In the genomic region with DNA sequence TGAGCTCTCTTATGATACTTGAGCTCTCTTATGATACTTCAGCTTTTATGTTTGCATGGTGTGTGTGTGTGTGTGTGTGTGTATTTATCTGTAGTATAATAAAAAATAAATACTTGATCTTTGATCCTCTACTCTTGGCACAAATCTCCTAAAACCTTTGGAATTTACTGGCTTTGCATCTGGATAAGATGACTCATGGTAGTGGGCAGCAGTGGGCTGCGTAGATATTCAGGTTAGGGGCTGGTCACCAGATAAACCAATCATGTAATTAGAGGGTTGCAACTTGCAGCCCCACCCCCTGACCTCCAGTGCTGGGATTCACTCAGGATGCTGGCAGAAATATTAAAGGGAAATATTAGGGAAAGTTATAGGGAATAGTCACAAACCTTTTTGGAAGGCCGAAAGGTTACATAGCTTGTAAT, we compare ENCODE assay signal across 15 cellular contexts.
DNase-seq lines count a peak whose midpoint lies in the region; ATAC-seq and TF ChIP-seq lines count a peak whose summit lies in the region.
"Had no signal": no experiment of that assay in that cellular context is flagged by ENCODE, and none has a peak within 500 bp of the region (broad histone marks: within the 10 kb centered on the region; RNA-seq: fewer than 3 reads in every experiment).

No MANE protein-coding gene starts in this region.

- H3K79me2 ChIP-seq in PC-3 (ENCODE audit: low read length) (no peaks in the 10 kb centered on the region), smooth muscle cell (ENCODE audit: low read depth) (no peaks in the 10 kb centered on the region)

- H3K27ac ChIP-seq in PC-3 (ENCODE audit: low read length) (0 out of 2 replicates have a peak overlapping the region, but pooled peaks have one; percentile 13), smooth muscle cell (ENCODE audit: low read depth) (peak overlapping the region; percentile 50)
- H3K27ac ChIP-seq: tibial artery had no signal

- peak overlapping the region; percentile 50 for H3K4me2 ChIP-seq in PC-3 (ENCODE audit: low read length)
- peak overlapping the region; percentile 21 for H3K4me2 ChIP-seq in smooth muscle cell

- no peaks in the 10 kb centered on the region for H4K20me1 ChIP-seq in PC-3 (ENCODE audit: low read length)
- no peaks in the 10 kb centered on the region for H4K20me1 ChIP-seq in smooth muscle cell (ENCODE audit: low read depth)

- intact Hi-C loops in PC-3 (cut with micrococcal nuclease) (no loop called here), left ventricle myocardium superior (cut with micrococcal nuclease) (no loop called here)

- no peaks in the 10 kb centered on the region for H3K9me2 ChIP-seq in PC-3 (replicated peaks; ENCODE audit: low read length)

- H3K9ac ChIP-seq in PC-3 (ENCODE audit: low read length) (no peak overlapping the region), smooth muscle cell (ENCODE audit: low read depth) (no peak overlapping the region)

- H3K27me3 ChIP-seq in PC-3 (ENCODE audit: low read length) (no peaks in the 10 kb centered on the region), smooth muscle cell (ENCODE audit: low read depth) (no peaks in the 10 kb centered on the region)
- H3K27me3 ChIP-seq: tibial artery had no signal

- WGBS in smooth muscle cell (ENCODE audit: low lambda C conversion rate) = 28% methylated on average over 2 of the region's 2 CpGs

- POLR2A ChIA-PET in PC-3 (lab: Charles Lee; ENCODE audit: unreplicated experiment) = interaction anchor here (0.7 kb wide), 1 partner anchor 9 kb away, joined by 3 read pairs; no protein-coding TSS in a partner anchor

- BruUV-seq in PC-3 (replicated peaks; lab: Mats Ljungman, UMichigan) = no TSS peak

- H3F3A ChIP-seq in PC-3 (ENCODE audit: low read length, unreplicated experiment) = no peaks in the 10 kb centered on the region
- H3F3A ChIP-seq in smooth muscle cell (ENCODE audit: low read depth) = no peaks in the 10 kb centered on the region

- H2AFZ ChIP-seq in PC-3 (ENCODE audit: low read length) = no peak overlapping the region
- no peak overlapping the region for H2AFZ ChIP-seq in smooth muscle cell (ENCODE audit: low read depth)

- no peaks in the 10 kb centered on the region for H3K9me3 ChIP-seq in PC-3 (ENCODE audit: low read length)
- H3K9me3 ChIP-seq in smooth muscle cell (replicated peaks; ENCODE audit: low read depth) = no peaks in the 10 kb centered on the region

- TF ChIP-seq CTCF in PC-3 (conservative IDR thresholded peaks at IDR 0.05; ENCODE audit: low read depth, low read length) (no peak), smooth muscle cell (IDR thresholded peaks at IDR 0.05; ENCODE audit: borderline replicate concordance, insufficient read depth, poor library complexity, severe bottlenecking) (no peak)

- H3K4me1 ChIP-seq in PC-3 (ENCODE audit: insufficient read depth, low read length) (peaks cover 25% of the 10 kb centered on the region), smooth muscle cell (ENCODE audit: low read depth) (no peaks in the 10 kb centered on the region)

- peak; percentile 78 for ATAC-seq in PC-3
- ATAC-seq in HG02623 (IDR thresholded peaks at IDR 0.05; ENCODE audit: unreplicated experiment) = no peak
- ATAC-seq in left ventricle myocardium superior = no peak
- ATAC-seq: natural killer cell had no signal

- DNase-seq in HT1080 (ENCODE audit: low read depth) (peak; percentile 50), PC-3 (peak; percentile 76), glomerular visceral epithelial cell (ENCODE audit: extremely low spot score) (peak; percentile 79), smooth muscle cell (lab: John Stamatoyannopoulos, UW; ENCODE audit: unreplicated experiment) (no peak), T-helper 2 cell (no peak), left ventricle myocardium superior (no peak), midbrain (lab: John Stamatoyannopoulos, UW) (no peak)
- DNase-seq: activated naive CD4-positive, alpha-beta T cell treated with anti-CD3 and anti-CD28 coated beads for 36 hours; COR-L47; KBM-7; natural killer cell; NCI-H2107; RPMI8226; tibial artery had no signal

- H3K36me3 ChIP-seq in PC-3 (ENCODE audit: low read depth, low read length) (no peaks in the 10 kb centered on the region), smooth muscle cell (ENCODE audit: low read depth) (no peaks in the 10 kb centered on the region)
- H3K36me3 ChIP-seq: tibial artery had no signal

- CTCF ChIA-PET in PC-3 (lab: Charles Lee) = no interaction called here

- H3K4me3 ChIP-seq in PC-3 (ENCODE audit: low read length) (no peak overlapping the region), smooth muscle cell (no peak overlapping the region)
- H3K4me3 ChIP-seq: tibial artery had no signal

Comparison
In these comparisons a context has a peak if more than half of its experiments do, and no peak if none do; other contexts are left out.
1. DNase-seq: peak in HT1080 (single experiment), PC-3 (single experiment) and glomerular visceral epithelial cell (single experiment); none in smooth muscle cell (single experiment), T-helper 2 cell (0 of 5), left ventricle myocardium superior (single experiment) and midbrain (single experiment).